In genomic region chr4:76087007-76087769, GRCh38 we compare ENCODE assay signal across 1 cellular context.
A peak's percentile ranks its signal among the peaks of the same experiment; 100 is the strongest.
TF ChIP-seq lines count a peak whose summit lies in the region.

No MANE protein-coding gene starts in this region.

TF ChIP-seq in K562, 482 proteins besides CTCF, POLR2A, EP300 and RAD21 (continued from another document and continues in another):
- TF ChIP-seq NBN (IDR thresholded peaks at IDR 0.05; ENCODE audit: low read depth) (no peak), USF1 (CRISPR knock-in tag; IDR thresholded peaks at IDR 0.05) (no peak), NR4A1 (CRISPR knock-in tag; IDR thresholded peaks at IDR 0.05) (no peak), NR4A1 (tag; IDR thresholded peaks at IDR 0.05) (no peak), BMI1 (IDR thresholded peaks at IDR 0.05; ENCODE audit: low read length) (no peak), BACH1 (tag; IDR thresholded peaks at IDR 0.05) (no peak), ZNF445 (CRISPR knock-in tag; IDR thresholded peaks at IDR 0.05; ENCODE audit: low read depth) (no peak), SOX6 (IDR thresholded peaks at IDR 0.05) (peak; percentile 84), ZBTB7A (IDR thresholded peaks at IDR 0.05; ENCODE audit: borderline replicate concordance, control insufficient read depth, low read depth, low read length) (no peak), ZNF717 (CRISPR knock-in tag; IDR thresholded peaks at IDR 0.05) (no peak), RNF2 (IDR thresholded peaks at IDR 0.05) (no peak), BDP1 (IDR thresholded peaks at IDR 0.05; ENCODE audit: insufficient read depth, insufficient read length) (no peak), USF2 (CRISPR knock-in tag; IDR thresholded peaks at IDR 0.05) (0 out of 2 replicates have a peak, but pooled peaks have one; percentile 28), ZNF668 (CRISPR knock-in tag; IDR thresholded peaks at IDR 0.05) (no peak), PYGO2 (tag; IDR thresholded peaks at IDR 0.05) (no peak), ADNP (tag; IDR thresholded peaks at IDR 0.05) (no peak), BHLHE40 (IDR thresholded peaks at IDR 0.05; ENCODE audit: low read length) (peak; percentile 88), IFI16 (CRISPR knock-in tag; IDR thresholded peaks at IDR 0.05) (no peak), ZFX (CRISPR knock-in tag; IDR thresholded peaks at IDR 0.05) (no peak), NR2C1 (IDR thresholded peaks at IDR 0.05) (peak; percentile 32; the same call in 1 of the 2 replicates), NR2C1 (tag; IDR thresholded peaks at IDR 0.05) (peak; percentile 35; the same call in 1 of the 2 replicates), MYBL2 (IDR thresholded peaks at IDR 0.05; ENCODE audit: low read depth) (no peak; the same call in 1 of the 2 replicates), MYBL2 (CRISPR knock-in tag; IDR thresholded peaks at IDR 0.05; ENCODE audit: borderline replicate concordance) (no peak), CC2D1A (IDR thresholded peaks at IDR 0.05) (peak; percentile 50; the same call in 1 of the 2 replicates), GMEB1 (CRISPR knock-in tag; IDR thresholded peaks at IDR 0.05) (no peak), ETS2 (tag; IDR thresholded peaks at IDR 0.05; ENCODE audit: borderline replicate concordance, poor library complexity, severe bottlenecking) (no peak), NFYB (IDR thresholded peaks at IDR 0.05; ENCODE audit: extremely low read depth, insufficient read length) (no peak), NFRKB (IDR thresholded peaks at IDR 0.05; ENCODE audit: low read depth) (peak; percentile 57; the same call in 1 of the 2 replicates), ZNF124 (CRISPR knock-in tag; IDR thresholded peaks at IDR 0.05) (no peak), ZNF766 (CRISPR knock-in tag; conservative IDR thresholded peaks at IDR 0.05) (0 out of 2 replicates have a peak, but pooled peaks have one; percentile 22), SNIP1 (IDR thresholded peaks at IDR 0.05; ENCODE audit: low read depth) (0 out of 2 replicates have a peak, but pooled peaks have one; percentile 20), MAFF (IDR thresholded peaks at IDR 0.05; ENCODE audit: low read length) (no peak), SMAD4 (CRISPR knock-in tag; conservative IDR thresholded peaks at IDR 0.05) (peak; percentile 42; the same call in 1 of the 2 replicates), BCLAF1 (IDR thresholded peaks at IDR 0.05; ENCODE audit: borderline replicate concordance in 1 of 2, control insufficient read depth in 1 of 2, low read depth in 2 of 2, low read length in 1 of 2) (no peak), HNRNPL (IDR thresholded peaks at IDR 0.05; ENCODE audit: low read depth, low read length) (no peak), MEIS2 (IDR thresholded peaks at IDR 0.05; ENCODE audit: partially characterized antibody) (peak; percentile 21), CHCHD3 (CRISPR knock-in tag; IDR thresholded peaks at IDR 0.05) (no peak), SMC3 (conservative IDR thresholded peaks at IDR 0.05; ENCODE audit: insufficient read depth, low read depth, low read length) (peak; percentile 64), CBX5 (IDR thresholded peaks at IDR 0.05; ENCODE audit: borderline replicate concordance, low read depth) (no peak), ZNF224 (CRISPR knock-in tag; IDR thresholded peaks at IDR 0.05) (no peak), C11orf30 (IDR thresholded peaks at IDR 0.05; ENCODE audit: low read depth) (no peak), EGR1 (conservative IDR thresholded peaks at IDR 0.05) (no peak), SNAPC5 (CRISPR knock-in tag; IDR thresholded peaks at IDR 0.05) (no peak), ZNF408 (CRISPR knock-in tag; IDR thresholded peaks at IDR 0.05; ENCODE audit: low read depth) (no peak), NFATC3 (IDR thresholded peaks at IDR 0.05) (no peak), ILF3 (IDR thresholded peaks at IDR 0.05; ENCODE audit: borderline replicate concordance) (no peak), PHF8 (IDR thresholded peaks at IDR 0.05; ENCODE audit: borderline replicate concordance, low read length) (no peak)
- TF ChIP-seq, protein P1, sequence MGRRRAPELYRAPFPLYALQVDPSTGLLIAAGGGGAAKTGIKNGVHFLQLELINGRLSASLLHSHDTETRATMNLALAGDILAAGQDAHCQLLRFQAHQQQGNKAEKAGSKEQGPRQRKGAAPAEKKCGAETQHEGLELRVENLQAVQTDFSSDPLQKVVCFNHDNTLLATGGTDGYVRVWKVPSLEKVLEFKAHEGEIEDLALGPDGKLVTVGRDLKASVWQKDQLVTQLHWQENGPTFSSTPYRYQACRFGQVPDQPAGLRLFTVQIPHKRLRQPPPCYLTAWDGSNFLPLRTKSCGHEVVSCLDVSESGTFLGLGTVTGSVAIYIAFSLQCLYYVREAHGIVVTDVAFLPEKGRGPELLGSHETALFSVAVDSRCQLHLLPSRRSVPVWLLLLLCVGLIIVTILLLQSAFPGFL (CRISPR knock-in tag; IDR thresholded peaks at IDR 0.05), result no peak
- TF ChIP-seq, protein P2, sequence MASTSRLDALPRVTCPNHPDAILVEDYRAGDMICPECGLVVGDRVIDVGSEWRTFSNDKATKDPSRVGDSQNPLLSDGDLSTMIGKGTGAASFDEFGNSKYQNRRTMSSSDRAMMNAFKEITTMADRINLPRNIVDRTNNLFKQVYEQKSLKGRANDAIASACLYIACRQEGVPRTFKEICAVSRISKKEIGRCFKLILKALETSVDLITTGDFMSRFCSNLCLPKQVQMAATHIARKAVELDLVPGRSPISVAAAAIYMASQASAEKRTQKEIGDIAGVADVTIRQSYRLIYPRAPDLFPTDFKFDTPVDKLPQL (IDR thresholded peaks at IDR 0.05; ENCODE audit: extremely low read depth, insufficient read length), result no peak
- TF ChIP-seq, protein P3, sequence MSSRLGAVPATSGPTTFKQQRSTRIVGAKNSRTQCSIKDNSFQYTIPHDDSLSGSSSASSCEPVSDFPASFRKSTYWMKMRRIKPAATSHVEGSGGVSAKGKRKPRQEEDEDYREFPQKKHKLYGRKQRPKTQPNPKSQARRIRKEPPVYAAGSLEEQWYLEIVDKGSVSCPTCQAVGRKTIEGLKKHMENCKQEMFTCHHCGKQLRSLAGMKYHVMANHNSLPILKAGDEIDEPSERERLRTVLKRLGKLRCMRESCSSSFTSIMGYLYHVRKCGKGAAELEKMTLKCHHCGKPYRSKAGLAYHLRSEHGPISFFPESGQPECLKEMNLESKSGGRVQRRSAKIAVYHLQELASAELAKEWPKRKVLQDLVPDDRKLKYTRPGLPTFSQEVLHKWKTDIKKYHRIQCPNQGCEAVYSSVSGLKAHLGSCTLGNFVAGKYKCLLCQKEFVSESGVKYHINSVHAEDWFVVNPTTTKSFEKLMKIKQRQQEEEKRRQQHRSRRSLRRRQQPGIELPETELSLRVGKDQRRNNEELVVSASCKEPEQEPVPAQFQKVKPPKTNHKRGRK (tag; IDR thresholded peaks at IDR 0.05), result no peak
- TF ChIP-seq, protein P4, sequence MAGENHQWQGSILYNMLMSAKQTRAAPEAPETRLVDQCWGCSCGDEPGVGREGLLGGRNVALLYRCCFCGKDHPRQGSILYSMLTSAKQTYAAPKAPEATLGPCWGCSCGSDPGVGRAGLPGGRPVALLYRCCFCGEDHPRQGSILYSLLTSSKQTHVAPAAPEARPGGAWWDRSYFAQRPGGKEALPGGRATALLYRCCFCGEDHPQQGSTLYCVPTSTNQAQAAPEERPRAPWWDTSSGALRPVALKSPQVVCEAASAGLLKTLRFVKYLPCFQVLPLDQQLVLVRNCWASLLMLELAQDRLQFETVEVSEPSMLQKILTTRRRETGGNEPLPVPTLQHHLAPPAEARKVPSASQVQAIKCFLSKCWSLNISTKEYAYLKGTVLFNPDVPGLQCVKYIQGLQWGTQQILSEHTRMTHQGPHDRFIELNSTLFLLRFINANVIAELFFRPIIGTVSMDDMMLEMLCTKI (IDR thresholded peaks at IDR 0.05; ENCODE audit: partially characterized antibody), result no peak
- TF ChIP-seq, protein P5, sequence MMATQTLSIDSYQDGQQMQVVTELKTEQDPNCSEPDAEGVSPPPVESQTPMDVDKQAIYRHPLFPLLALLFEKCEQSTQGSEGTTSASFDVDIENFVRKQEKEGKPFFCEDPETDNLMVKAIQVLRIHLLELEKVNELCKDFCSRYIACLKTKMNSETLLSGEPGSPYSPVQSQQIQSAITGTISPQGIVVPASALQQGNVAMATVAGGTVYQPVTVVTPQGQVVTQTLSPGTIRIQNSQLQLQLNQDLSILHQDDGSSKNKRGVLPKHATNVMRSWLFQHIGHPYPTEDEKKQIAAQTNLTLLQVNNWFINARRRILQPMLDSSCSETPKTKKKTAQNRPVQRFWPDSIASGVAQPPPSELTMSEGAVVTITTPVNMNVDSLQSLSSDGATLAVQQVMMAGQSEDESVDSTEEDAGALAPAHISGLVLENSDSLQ (IDR thresholded peaks at IDR 0.05), result peak; percentile 43; the same call in 1 of the 2 replicates
- TF ChIP-seq, protein P6, sequence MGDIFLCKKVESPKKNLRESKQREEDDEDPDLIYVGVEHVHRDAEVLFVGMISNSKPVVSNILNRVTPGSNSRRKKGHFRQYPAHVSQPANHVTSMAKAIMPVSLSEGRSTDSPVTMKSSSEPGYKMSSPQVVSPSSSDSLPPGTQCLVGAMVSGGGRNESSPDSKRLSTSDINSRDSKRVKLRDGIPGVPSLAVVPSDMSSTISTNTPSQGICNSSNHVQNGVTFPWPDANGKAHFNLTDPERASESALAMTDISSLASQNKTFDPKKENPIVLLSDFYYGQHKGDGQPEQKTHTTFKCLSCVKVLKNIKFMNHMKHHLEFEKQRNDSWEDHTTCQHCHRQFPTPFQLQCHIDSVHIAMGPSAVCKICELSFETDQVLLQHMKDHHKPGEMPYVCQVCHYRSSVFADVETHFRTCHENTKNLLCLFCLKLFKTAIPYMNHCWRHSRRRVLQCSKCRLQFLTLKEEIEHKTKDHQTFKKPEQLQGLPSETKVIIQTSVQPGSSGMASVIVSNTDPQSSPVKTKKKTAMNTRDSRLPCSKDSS (IDR thresholded peaks at IDR 0.05; ENCODE audit: low read depth, partially characterized antibody), result no peak
